In the genomic region with DNA sequence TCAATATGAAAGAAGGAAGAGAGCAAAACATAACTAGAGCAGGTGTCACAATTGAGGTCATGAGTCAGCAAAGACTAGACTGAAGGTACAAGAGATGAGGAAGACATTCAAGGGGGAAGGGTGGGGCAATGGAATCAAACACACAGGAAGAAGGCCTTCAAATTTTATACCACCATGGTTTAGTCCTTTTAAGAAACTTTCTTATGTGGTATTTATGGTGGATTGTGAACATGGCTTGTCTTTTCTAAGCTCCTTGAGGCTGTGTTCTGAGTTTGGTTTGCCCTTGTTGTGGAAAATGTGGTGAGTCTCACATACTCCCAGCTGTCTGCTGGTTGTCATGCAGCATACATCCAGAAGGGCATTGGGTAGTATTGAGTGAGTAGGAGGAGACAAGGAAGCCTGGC, we compare ENCODE assay signal across 8 cellular contexts.
DNase-seq lines count a peak whose midpoint lies in the region; ATAC-seq and TF ChIP-seq lines count a peak whose summit lies in the region.

No MANE protein-coding gene starts in this region.

- TF ChIP-seq POLR2A in uterus (IDR thresholded peaks at IDR 0.05) (no peak), erythroblast (IDR thresholded peaks at IDR 0.05; ENCODE audit: low read length) (no peak)

- no peak overlapping the region for H3K4me3 ChIP-seq in uterus

- H3K4me1 Mint-ChIP-seq in activated CD4-positive, alpha-beta T cell treated with anti-CD3 and anti-CD28 coated beads for 36 hours = peaks cover 12% of the 10 kb centered on the region
- peaks cover 6 to 10% of the 10 kb centered on the region in 2 donors for H3K4me1 Mint-ChIP-seq in stimulated activated naive B cell treated with anti-CD40 and anti-IgM and Interleukin-4, amounts not matched to agents 10 μg/mL and 1 μg/mL and 100 μg/mL, for 72 hours

- H3K27me3 Mint-ChIP-seq in activated CD4-positive, alpha-beta T cell treated with anti-CD3 and anti-CD28 coated beads for 36 hours = peaks cover 10% of the 10 kb centered on the region
- H3K27me3 Mint-ChIP-seq in stimulated activated naive B cell treated with anti-CD40 and anti-IgM and Interleukin-4, amounts not matched to agents 10 μg/mL and 1 μg/mL and 100 μg/mL, for 72 hours = no peaks in the 10 kb centered on the region

- H3K9me3 ChIP-seq in uterus = no peaks in the 10 kb centered on the region

- no peaks in the 10 kb centered on the region for H3K9me3 Mint-ChIP-seq in activated CD4-positive, alpha-beta T cell treated with anti-CD3 and anti-CD28 coated beads for 36 hours (ENCODE audit: low read depth)
- no peaks in the 10 kb centered on the region for H3K9me3 Mint-ChIP-seq in stimulated activated naive B cell treated with anti-CD40 and anti-IgM and Interleukin-4, amounts not matched to agents 10 μg/mL and 1 μg/mL and 100 μg/mL, for 72 hours

- H3K4me3 Mint-ChIP-seq in activated CD4-positive, alpha-beta T cell treated with anti-CD3 and anti-CD28 coated beads for 36 hours = no peak overlapping the region
- no peak overlapping the region for H3K4me3 Mint-ChIP-seq in stimulated activated naive B cell treated with anti-CD40 and anti-IgM and Interleukin-4, amounts not matched to agents 10 μg/mL and 1 μg/mL and 100 μg/mL, for 72 hours

- CTCF ChIA-PET in activated CD4-positive, alpha-beta T cell treated with anti-CD3 and anti-CD28 coated beads for 36 hours (lab: Charles Lee) = interaction anchor here (0.6 kb wide), 1 partner anchor 865 kb away, joined by 3 read pairs; no protein-coding TSS in a partner anchor

- H3K36me3 ChIP-seq in uterus = no peaks in the 10 kb centered on the region

- peak; percentile 97 for ATAC-seq in activated CD4-positive, alpha-beta T cell treated with anti-CD3 and anti-CD28 coated beads for 36 hours
- ATAC-seq in HG03159 (IDR thresholded peaks at IDR 0.05; ENCODE audit: unreplicated experiment) = peak; percentile 89
- ATAC-seq in stimulated activated naive B cell treated with anti-CD40 and anti-IgM and Interleukin-4, amounts not matched to agents 10 μg/mL and 1 μg/mL and 100 μg/mL, for 72 hours (replicated peaks) = peak; percentile 87 to 92

- peak overlapping the region; percentile 66 for H3K27ac Mint-ChIP-seq in activated CD4-positive, alpha-beta T cell treated with anti-CD3 and anti-CD28 coated beads for 36 hours
- no peak overlapping the region for H3K27ac Mint-ChIP-seq in stimulated activated naive B cell treated with anti-CD40 and anti-IgM and Interleukin-4, amounts not matched to agents 10 μg/mL and 1 μg/mL and 100 μg/mL, for 72 hours

- no peaks in the 10 kb centered on the region for H3K36me3 Mint-ChIP-seq in activated CD4-positive, alpha-beta T cell treated with anti-CD3 and anti-CD28 coated beads for 36 hours (ENCODE audit: low read depth)
- H3K36me3 Mint-ChIP-seq in stimulated activated naive B cell treated with anti-CD40 and anti-IgM and Interleukin-4, amounts not matched to agents 10 μg/mL and 1 μg/mL and 100 μg/mL, for 72 hours = no peaks in the 10 kb centered on the region

- POLR2A ChIA-PET in activated CD4-positive, alpha-beta T cell treated with anti-CD3 and anti-CD28 coated beads for 36 hours (lab: Charles Lee) = interaction anchor here (0.6 kb wide), 1 partner anchor 602 kb away, joined by 3 read pairs; no protein-coding TSS in a partner anchor

- no peak overlapping the region for H3K27ac ChIP-seq in uterus

- peak; percentile 56 for DNase-seq in activated CD4-positive, alpha-beta T cell treated with anti-CD3 and anti-CD28 coated beads for 36 hours
- DNase-seq in activated CD4-positive, alpha-beta T cell treated with anti-CD3 and anti-CD28 coated beads for 1 hour = no peak
- DNase-seq in activated T-cell treated with anti-CD3 and anti-CD28 coated beads for 24 hours (ENCODE audit: low read depth) = peak; percentile 16
- no peak for DNase-seq in stimulated activated naive B cell treated with anti-CD40 and anti-IgM and Interleukin-4, amounts not matched to agents 10 μg/mL and 1 μg/mL and 100 μg/mL, for 72 hours
- no peak for DNase-seq in uterus
- no peak for DNase-seq in erythroblast (lab: John Stamatoyannopoulos, UW)
- DNase-seq in ureter (ENCODE audit: low spot score) = no peak

- TF ChIP-seq CTCF in uterus (IDR thresholded peaks at IDR 0.05) = no peak

- H3K27me3 ChIP-seq in uterus = no peaks in the 10 kb centered on the region

- no peaks in the 10 kb centered on the region for H3K4me1 ChIP-seq in uterus

- intact Hi-C loops in activated CD4-positive, alpha-beta T cell treated with anti-CD3 and anti-CD28 coated beads for 36 hours (cut with DNase I, micrococcal nuclease) = loop anchor here (2.0 to 5.0 kb wide), 2 partner anchors 97 to 168 kb away; no protein-coding TSS in a partner anchor
- intact Hi-C loops in uterus (cut with DNase I; ENCODE audit: low total_unique reads) = no loop called here

Comparison
In these comparisons a context has a peak if more than half of its experiments do, and no peak if none do; other contexts are left out.
1. DNase-seq: peak in activated CD4-positive, alpha-beta T cell treated with anti-CD3 and anti-CD28 coated beads for 36 hours (single experiment) and activated T-cell treated with anti-CD3 and anti-CD28 coated beads for 24 hours (single experiment); none in activated CD4-positive, alpha-beta T cell treated with anti-CD3 and anti-CD28 coated beads for 1 hour (single experiment), stimulated activated naive B cell treated with anti-CD40 and anti-IgM and Interleukin-4, amounts not matched to agents 10 μg/mL and 1 μg/mL and 100 μg/mL, for 72 hours (single experiment), uterus (0 of 2), erythroblast (0 of 2) and ureter (single experiment).
2. Peak in every context shown above with its lines, with median percentiles within 50 percentile points of each other: ATAC-seq.